16 cellular contexts compared by ENCODE assay signal in the genomic region with DNA sequence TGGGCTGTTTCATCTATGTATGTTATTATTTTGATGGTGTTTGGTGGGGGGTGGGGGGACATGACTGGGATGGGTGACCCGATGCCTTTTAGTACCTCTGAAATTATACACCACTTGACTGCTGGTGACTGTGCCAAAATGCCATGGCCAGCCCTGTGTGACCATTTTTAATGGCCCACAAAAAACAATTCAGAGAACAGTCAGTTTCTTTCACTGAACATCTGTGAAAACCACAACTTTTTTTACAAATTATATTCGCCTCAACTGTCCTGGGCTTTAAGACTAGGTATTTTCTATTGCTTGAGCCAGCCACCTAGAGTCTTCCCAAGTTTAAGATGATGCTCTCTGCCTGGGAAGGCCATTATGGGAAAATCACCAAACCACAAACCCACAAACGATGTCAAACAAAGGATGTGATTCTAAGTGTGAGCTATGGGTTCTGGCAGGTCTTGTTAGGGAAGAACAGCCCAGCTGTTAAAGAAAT. TPM values are rescaled to one million over a fixed set of nuclear protein-coding genes. Genes with fewer than 3 reads are reported as not detected.
DNase-seq lines count a peak whose midpoint lies in the region; ATAC-seq, FAIRE-seq and TF ChIP-seq lines count a peak whose summit lies in the region.
"Had no signal": no experiment of that assay in that cellular context is flagged by ENCODE, and none has a peak within 500 bp of the region (broad histone marks: within the 10 kb centered on the region; RNA-seq: fewer than 3 reads in every experiment).

No MANE protein-coding gene starts in this region.

- peak; percentile 72 for FAIRE-seq in astrocyte (lab: Jason Lieb, UNC)
- FAIRE-seq: kidney, TTC549 had no signal

- TF ChIP-seq CTCF in HFF-Myc (IDR thresholded peaks at IDR 0.05; ENCODE audit: low read depth, low read length, missing control alignments) (no peak), astrocyte (IDR thresholded peaks at IDR 0.05; ENCODE audit: insufficient read depth, low read depth, low read length) (no peak), kidney epithelial cell (IDR thresholded peaks at IDR 0.05; ENCODE audit: insufficient read depth, low read length, poor library complexity, severe bottlenecking) (no peak)

- H3K9me3 ChIP-seq in astrocyte (ENCODE audit: insufficient read depth, low read depth, low read length): no peaks in the 10 kb centered on the region
- H3K9me3 ChIP-seq: ascending aorta had no signal

- H3K9me3 Mint-ChIP-seq in astrocyte (ENCODE audit: unreplicated experiment): no peaks in the 10 kb centered on the region
- H3K9me3 Mint-ChIP-seq: CD14-positive monocyte, nephron had no signal

- peaks cover 31% of the 10 kb centered on the region for H3K4me1 ChIP-seq in astrocyte (ENCODE audit: insufficient read depth, low read length)

- no peaks in the 10 kb centered on the region for H3K27me3 Mint-ChIP-seq in astrocyte (ENCODE audit: low read depth, unreplicated experiment)

- peak overlapping the region; percentile 43 for H3K9ac ChIP-seq in astrocyte (ENCODE audit: low read length)

- in situ Hi-C loops in ACHN (cut with HindIII; ENCODE audit: low pct_ligation_motif_present, low pct_unique_long_range_greater_than_20kb, low sequenced_read_pairs): no loop called here

- DNase-seq in ACHN (peak; percentile 65), HFF-Myc (ENCODE audit: extremely low read depth, low read depth) (peak; percentile 94), astrocyte (ENCODE audit: low read depth) (peak; percentile 98), kidney epithelial cell (ENCODE audit: low read depth) (peak; percentile 44)
- DNase-seq: kidney, NCI-H1417 treated with DMSO at 0.1 percent for 48 hours, PC-9 had no signal

- peaks cover 46% of the 10 kb centered on the region for H3K4me1 Mint-ChIP-seq in astrocyte (ENCODE audit: low read depth, unreplicated experiment)

- peaks cover 94% of the 10 kb centered on the region for H4K20me1 ChIP-seq in astrocyte (ENCODE audit: insufficient read depth, low read length)

- peaks cover 92% of the 10 kb centered on the region for H3K36me3 ChIP-seq in astrocyte (ENCODE audit: insufficient read depth, low read length)
- H3K36me3 ChIP-seq in kidney epithelial cell (ENCODE audit: control insufficient read depth, insufficient read depth, low read length): peaks cover 5% of the 10 kb centered on the region

- H3K27ac ChIP-seq in astrocyte (ENCODE audit: low read depth, low read length): peak overlapping the region; percentile 60
- H3K27ac ChIP-seq: epithelial cell of prostate, PC-9 had no signal

- H3K27ac Mint-ChIP-seq in astrocyte (ENCODE audit: unreplicated experiment): peak overlapping the region; percentile 84
- H3K27ac Mint-ChIP-seq: CD14-positive monocyte, nephron had no signal

- H3K4me2 ChIP-seq in astrocyte (ENCODE audit: low read length): peak overlapping the region; percentile 15
- H3K4me2 ChIP-seq: PC-9 had no signal

- H3K4me3 ChIP-seq in HFF-Myc (replicated peaks; ENCODE audit: low read depth, low read length) (no peak overlapping the region), astrocyte (ENCODE audit: insufficient read depth, low read depth, low read length) (no peak overlapping the region), kidney epithelial cell (ENCODE audit: low read depth, low read length) (no peak overlapping the region)
- H3K4me3 ChIP-seq: ascending aorta, PC-9 had no signal

- no peak for ATAC-seq in HG03039 (IDR thresholded peaks at IDR 0.05; ENCODE audit: unreplicated experiment)
- ATAC-seq in HG02571 (IDR thresholded peaks at IDR 0.05; ENCODE audit: unreplicated experiment): no peak
- ATAC-seq in HG02798 (IDR thresholded peaks at IDR 0.05; ENCODE audit: poor library complexity, unreplicated experiment): no peak
- ATAC-seq in GM21381 (IDR thresholded peaks at IDR 0.05; ENCODE audit: unreplicated experiment): no peak

- no peak overlapping the region for H2AFZ ChIP-seq in astrocyte (ENCODE audit: low read depth, low read length)
- H2AFZ ChIP-seq: PC-9 had no signal

- H3K36me3 Mint-ChIP-seq in astrocyte (ENCODE audit: low read depth, unreplicated experiment): peaks cover 30% of the 10 kb centered on the region
- H3K36me3 Mint-ChIP-seq: CD14-positive monocyte had no signal

- peaks cover 20% of the 10 kb centered on the region for H3K79me2 ChIP-seq in astrocyte (ENCODE audit: insufficient read depth, low read length)

- no peaks in the 10 kb centered on the region for H3K27me3 ChIP-seq in astrocyte (ENCODE audit: insufficient read depth, low read length)
- H3K27me3 ChIP-seq in kidney epithelial cell (ENCODE audit: control insufficient read depth, insufficient read depth, low read length): no peaks in the 10 kb centered on the region
- H3K27me3 ChIP-seq: ascending aorta had no signal

- H3K4me3 Mint-ChIP-seq in astrocyte (ENCODE audit: unreplicated experiment): no peak overlapping the region
- H3K4me3 Mint-ChIP-seq: CD14-positive monocyte, nephron had no signal

RNA-seq across cellular contexts. Expression of a gene that starts 33.9 kb away (rescaled TPM):
- total RNA-seq in astrocyte (17,010 and 22,524 TPM in 2 replicates), kidney epithelial cell (2,584 and 2,610 TPM in 2 replicates)

Comparison
In these comparisons a context has a peak if more than half of its experiments do, and no peak if none do; other contexts are left out.
1. DNase-seq: peak in every context shown above with its lines; median percentile 98 in astrocyte; 94 in HFF-Myc; 65 in ACHN; 44 in kidney epithelial cell.